Comparison of ENCODE assay signal across 1 cellular context in the genomic region with DNA sequence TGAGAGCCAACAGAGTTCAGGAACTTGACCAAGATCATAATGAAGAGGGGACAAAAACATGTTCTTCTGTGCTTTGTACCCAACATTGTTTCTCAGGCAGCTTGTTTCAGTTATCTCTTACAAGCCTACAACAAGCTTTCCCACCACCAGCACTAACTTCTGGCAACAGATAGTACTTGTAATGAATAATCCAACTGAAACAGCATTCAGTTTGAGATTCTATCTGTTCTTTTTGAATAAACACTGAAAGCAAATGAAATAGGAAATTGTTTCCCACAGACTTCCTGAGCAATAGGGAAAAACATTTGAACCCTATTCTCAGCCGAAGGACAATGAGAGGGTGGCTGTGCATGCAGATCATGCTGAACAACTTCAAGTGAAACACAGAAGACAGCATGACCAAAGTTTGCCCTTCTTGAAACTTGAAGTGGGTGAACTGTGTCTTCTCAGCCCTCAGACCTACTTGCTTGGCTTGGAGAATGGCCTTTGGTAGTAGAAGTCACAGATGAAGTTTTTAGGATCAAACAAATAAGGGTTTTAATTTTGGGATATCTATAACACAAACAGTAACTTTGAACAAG.
TF ChIP-seq lines count a peak whose summit lies in the region.

No MANE protein-coding gene starts in this region.

TF ChIP-seq in endothelial cell of umbilical vein, 7 proteins besides CTCF, POLR2A, EP300 and RAD21 (continued from another document):
- no peak for TF ChIP-seq JUN (IDR thresholded peaks at IDR 0.05; ENCODE audit: borderline replicate concordance, insufficient read depth, insufficient read length, low read depth)
- no peak for TF ChIP-seq MYC (IDR thresholded peaks at IDR 0.05; ENCODE audit: low read depth, low read length)
- TF ChIP-seq, protein P1, sequence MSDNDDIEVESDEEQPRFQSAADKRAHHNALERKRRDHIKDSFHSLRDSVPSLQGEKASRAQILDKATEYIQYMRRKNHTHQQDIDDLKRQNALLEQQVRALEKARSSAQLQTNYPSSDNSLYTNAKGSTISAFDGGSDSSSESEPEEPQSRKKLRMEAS (IDR thresholded peaks at IDR 0.05; ENCODE audit: insufficient read depth, insufficient read length) = no peak
- no peak for TF ChIP-seq GATA2 (IDR thresholded peaks at IDR 0.05; ENCODE audit: insufficient read depth, insufficient read length, low read depth, low read length)
- no peak for TF ChIP-seq POLR2AphosphoS5 (IDR thresholded peaks at IDR 0.05; ENCODE audit: insufficient read depth, low read depth, low read length)
